1 cellular context compared by ENCODE assay signal in the genomic region with DNA sequence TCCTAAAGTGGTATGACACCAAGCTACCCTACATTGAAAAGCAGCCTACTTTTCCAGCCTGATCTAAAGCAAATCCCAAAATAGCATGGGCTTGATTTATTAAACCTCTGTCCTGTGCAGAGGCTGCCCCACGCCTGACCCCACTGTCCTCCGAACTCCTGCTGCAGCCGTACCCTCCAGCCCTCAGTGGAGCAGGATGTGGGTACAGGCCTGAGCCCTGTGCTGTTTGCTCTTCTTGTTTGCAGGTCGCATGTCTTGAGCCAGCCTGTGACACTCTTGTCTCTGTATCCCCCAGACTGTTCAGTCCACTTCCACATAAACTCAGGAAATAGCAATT.
TF ChIP-seq lines count a peak whose summit lies in the region.

No MANE protein-coding gene starts in this region.

TF ChIP-seq in HepG2, 621 proteins besides CTCF, POLR2A, EP300 and RAD21 (continued from another document):
- TF ChIP-seq, protein P1, sequence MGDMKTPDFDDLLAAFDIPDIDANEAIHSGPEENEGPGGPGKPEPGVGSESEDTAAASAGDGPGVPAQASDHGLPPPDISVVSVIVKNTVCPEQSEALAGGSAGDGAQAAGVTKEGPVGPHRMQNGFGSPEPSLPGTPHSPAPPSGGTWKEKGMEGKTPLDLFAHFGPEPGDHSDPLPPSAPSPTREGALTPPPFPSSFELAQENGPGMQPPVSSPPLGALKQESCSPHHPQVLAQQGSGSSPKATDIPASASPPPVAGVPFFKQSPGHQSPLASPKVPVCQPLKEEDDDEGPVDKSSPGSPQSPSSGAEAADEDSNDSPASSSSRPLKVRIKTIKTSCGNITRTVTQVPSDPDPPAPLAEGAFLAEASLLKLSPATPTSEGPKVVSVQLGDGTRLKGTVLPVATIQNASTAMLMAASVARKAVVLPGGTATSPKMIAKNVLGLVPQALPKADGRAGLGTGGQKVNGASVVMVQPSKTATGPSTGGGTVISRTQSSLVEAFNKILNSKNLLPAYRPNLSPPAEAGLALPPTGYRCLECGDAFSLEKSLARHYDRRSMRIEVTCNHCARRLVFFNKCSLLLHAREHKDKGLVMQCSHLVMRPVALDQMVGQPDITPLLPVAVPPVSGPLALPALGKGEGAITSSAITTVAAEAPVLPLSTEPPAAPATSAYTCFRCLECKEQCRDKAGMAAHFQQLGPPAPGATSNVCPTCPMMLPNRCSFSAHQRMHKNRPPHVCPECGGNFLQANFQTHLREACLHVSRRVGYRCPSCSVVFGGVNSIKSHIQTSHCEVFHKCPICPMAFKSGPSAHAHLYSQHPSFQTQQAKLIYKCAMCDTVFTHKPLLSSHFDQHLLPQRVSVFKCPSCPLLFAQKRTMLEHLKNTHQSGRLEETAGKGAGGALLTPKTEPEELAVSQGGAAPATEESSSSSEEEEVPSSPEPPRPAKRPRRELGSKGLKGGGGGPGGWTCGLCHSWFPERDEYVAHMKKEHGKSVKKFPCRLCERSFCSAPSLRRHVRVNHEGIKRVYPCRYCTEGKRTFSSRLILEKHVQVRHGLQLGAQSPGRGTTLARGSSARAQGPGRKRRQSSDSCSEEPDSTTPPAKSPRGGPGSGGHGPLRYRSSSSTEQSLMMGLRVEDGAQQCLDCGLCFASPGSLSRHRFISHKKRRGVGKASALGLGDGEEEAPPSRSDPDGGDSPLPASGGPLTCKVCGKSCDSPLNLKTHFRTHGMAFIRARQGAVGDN (CRISPR knock-in tag; IDR thresholded peaks at IDR 0.05): peak; percentile 27; the same call in 1 of the 2 replicates
- TF ChIP-seq PAX8 (CRISPR knock-in tag; IDR thresholded peaks at IDR 0.05; ENCODE audit: borderline replicate concordance) (no peak), ADNP (CRISPR knock-in tag; IDR thresholded peaks at IDR 0.05) (no peak), SOX5 (CRISPR knock-in tag; IDR thresholded peaks at IDR 0.05; ENCODE audit: borderline replicate concordance) (no peak), LCORL (IDR thresholded peaks at IDR 0.05) (no peak), LCORL (CRISPR knock-in tag; IDR thresholded peaks at IDR 0.05) (no peak), TEAD3 (CRISPR knock-in tag; optimal IDR thresholded peaks at IDR 0.05; ENCODE audit: borderline replicate concordance) (peak; percentile 11), HDAC2 (CRISPR knock-in tag; IDR thresholded peaks at IDR 0.05) (no peak), ZNF782 (CRISPR knock-in tag; IDR thresholded peaks at IDR 0.05; ENCODE audit: borderline replicate concordance) (no peak), MEIS2 (CRISPR knock-in tag; IDR thresholded peaks at IDR 0.05) (no peak), RXRA (CRISPR knock-in tag; IDR thresholded peaks at IDR 0.05) (peak; percentile 34; the same call in 1 of the 2 replicates), MLLT10 (CRISPR knock-in tag; IDR thresholded peaks at IDR 0.05) (no peak), SMC3 (IDR thresholded peaks at IDR 0.05; ENCODE audit: low read length) (no peak), PHF21A (CRISPR knock-in tag; IDR thresholded peaks at IDR 0.05) (no peak), ATF7-NPFF (CRISPR knock-in tag; IDR thresholded peaks at IDR 0.05; ENCODE audit: low read depth) (no peak), ZBTB3 (CRISPR knock-in tag; IDR thresholded peaks at IDR 0.05; ENCODE audit: borderline replicate concordance, low read depth) (no peak), ZBTB38 (CRISPR knock-in tag; IDR thresholded peaks at IDR 0.05) (0 out of 2 replicates have a peak, but pooled peaks have one; percentile 29), SRSF1 (optimal IDR thresholded peaks at IDR 0.05; ENCODE audit: low read depth, low read length) (no peak), SP4 (CRISPR knock-in tag; IDR thresholded peaks at IDR 0.05) (no peak), KLF6 (CRISPR knock-in tag; IDR thresholded peaks at IDR 0.05) (no peak), SRF (IDR thresholded peaks at IDR 0.05; ENCODE audit: low read depth, low read length) (no peak), NR2F1 (CRISPR knock-in tag; IDR thresholded peaks at IDR 0.05) (no peak), ZBTB7B (CRISPR knock-in tag; IDR thresholded peaks at IDR 0.05) (0 out of 2 replicates have a peak, but pooled peaks have one; percentile 30), CCDC6 (CRISPR knock-in tag; IDR thresholded peaks at IDR 0.05) (no peak), FOXO1 (CRISPR knock-in tag; IDR thresholded peaks at IDR 0.05) (no peak), MAFK (conservative IDR thresholded peaks at IDR 0.05 in 1 of 2, IDR thresholded peaks at IDR 0.05 in 1 of 2; ENCODE audit: low read length in 2 of 2) (no peak)
- TF ChIP-seq, protein P2, sequence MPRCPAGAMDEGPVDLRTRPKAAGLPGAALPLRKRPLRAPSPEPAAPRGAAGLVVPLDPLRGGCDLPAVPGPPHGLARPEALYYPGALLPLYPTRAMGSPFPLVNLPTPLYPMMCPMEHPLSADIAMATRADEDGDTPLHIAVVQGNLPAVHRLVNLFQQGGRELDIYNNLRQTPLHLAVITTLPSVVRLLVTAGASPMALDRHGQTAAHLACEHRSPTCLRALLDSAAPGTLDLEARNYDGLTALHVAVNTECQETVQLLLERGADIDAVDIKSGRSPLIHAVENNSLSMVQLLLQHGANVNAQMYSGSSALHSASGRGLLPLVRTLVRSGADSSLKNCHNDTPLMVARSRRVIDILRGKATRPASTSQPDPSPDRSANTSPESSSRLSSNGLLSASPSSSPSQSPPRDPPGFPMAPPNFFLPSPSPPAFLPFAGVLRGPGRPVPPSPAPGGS (CRISPR knock-in tag; IDR thresholded peaks at IDR 0.05): 0 out of 2 replicates have a peak, but pooled peaks have one; percentile 0
- TF ChIP-seq, protein P3, sequence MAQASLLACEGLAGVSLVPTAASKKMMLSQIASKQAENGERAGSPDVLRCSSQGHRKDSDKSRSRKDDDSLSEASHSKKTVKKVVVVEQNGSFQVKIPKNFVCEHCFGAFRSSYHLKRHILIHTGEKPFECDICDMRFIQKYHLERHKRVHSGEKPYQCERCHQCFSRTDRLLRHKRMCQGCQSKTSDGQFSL (CRISPR knock-in tag; IDR thresholded peaks at IDR 0.05): no peak
- TF ChIP-seq, protein P4, sequence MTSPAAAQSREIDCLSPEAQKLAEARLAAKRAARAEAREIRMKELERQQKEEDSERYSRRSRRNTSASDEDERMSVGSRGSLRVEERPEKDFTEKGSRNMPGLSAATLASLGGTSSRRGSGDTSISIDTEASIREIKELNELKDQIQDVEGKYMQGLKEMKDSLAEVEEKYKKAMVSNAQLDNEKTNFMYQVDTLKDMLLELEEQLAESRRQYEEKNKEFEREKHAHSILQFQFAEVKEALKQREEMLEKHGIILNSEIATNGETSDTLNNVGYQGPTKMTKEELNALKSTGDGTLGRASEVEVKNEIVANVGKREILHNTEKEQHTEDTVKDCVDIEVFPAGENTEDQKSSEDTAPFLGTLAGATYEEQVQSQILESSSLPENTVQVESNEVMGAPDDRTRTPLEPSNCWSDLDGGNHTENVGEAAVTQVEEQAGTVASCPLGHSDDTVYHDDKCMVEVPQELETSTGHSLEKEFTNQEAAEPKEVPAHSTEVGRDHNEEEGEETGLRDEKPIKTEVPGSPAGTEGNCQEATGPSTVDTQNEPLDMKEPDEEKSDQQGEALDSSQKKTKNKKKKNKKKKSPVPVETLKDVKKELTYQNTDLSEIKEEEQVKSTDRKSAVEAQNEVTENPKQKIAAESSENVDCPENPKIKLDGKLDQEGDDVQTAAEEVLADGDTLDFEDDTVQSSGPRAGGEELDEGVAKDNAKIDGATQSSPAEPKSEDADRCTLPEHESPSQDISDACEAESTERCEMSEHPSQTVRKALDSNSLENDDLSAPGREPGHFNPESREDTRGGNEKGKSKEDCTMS (CRISPR knock-in tag; conservative IDR thresholded peaks at IDR 0.05): no peak
- TF ChIP-seq, protein P5, sequence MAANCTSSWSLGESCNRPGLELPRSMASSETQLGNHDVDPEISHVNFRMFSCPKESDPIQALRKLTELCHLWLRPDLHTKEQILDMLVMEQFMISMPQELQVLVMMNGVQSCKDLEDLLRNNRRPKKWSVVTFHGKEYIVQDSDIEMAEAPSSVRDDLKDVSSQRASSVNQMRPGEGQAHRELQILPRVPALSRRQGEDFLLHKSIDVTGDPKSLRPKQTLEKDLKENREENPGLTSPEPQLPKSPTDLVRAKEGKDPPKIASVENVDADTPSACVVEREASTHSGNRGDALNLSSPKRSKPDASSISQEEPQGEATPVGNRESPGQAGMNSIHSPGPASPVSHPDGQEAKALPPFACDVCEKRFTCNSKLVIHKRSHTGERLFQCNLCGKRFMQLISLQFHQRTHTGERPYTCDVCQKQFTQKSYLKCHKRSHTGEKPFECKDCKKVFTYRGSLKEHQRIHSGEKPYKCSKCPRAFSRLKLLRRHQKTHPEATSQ (CRISPR knock-in tag; IDR thresholded peaks at IDR 0.05; ENCODE audit: borderline replicate concordance): no peak
- TF ChIP-seq, protein P6, sequence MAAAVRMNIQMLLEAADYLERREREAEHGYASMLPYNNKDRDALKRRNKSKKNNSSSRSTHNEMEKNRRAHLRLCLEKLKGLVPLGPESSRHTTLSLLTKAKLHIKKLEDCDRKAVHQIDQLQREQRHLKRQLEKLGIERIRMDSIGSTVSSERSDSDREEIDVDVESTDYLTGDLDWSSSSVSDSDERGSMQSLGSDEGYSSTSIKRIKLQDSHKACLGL (CRISPR knock-in tag; IDR thresholded peaks at IDR 0.05): no peak
- TF ChIP-seq, protein P7, sequence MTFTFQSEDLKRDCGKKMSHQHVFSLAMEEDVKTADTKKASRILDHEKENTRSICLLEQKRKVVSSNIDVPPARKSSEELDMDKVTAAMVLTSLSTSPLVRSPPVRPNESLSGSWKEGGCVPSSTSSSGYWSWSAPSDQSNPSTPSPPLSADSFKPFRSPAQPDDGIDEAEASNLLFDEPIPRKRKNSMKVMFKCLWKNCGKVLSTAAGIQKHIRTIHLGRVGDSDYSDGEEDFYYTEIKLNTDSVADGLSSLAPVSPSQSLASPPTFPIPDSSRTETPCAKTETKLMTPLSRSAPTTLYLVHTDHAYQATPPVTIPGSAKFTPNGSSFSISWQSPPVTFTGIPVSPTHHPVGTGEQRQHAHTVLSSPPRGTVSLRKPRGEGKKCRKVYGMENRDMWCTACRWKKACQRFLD (CRISPR knock-in tag; IDR thresholded peaks at IDR 0.05; ENCODE audit: borderline replicate concordance): no peak
